8 cellular contexts compared by ENCODE assay signal in the genomic region with DNA sequence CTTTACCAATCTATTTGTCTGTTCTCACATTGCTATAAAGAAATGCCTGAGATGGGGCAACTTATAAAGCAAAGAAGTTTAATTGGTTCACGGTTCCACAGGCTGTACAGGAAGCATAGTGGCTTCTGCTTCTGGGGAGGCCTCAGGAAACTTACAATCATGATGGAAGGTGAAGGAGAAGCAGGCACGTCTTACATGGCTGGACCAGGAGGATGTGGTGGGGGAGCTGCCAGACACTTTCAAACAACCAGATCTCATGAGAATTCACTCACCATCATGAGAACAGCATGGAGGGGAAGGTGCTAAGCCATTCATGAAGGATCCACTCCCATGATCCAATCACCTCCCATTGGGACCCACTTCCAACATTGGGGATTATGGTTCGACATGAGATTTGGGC.
"Had no signal": no experiment of that assay in that cellular context is flagged by ENCODE, and none has a peak within 500 bp of the region (broad histone marks: within the 10 kb centered on the region; RNA-seq: fewer than 3 reads in every experiment).

No MANE protein-coding gene starts in this region.

- DNase-seq: H7, HFFc6, KG1 had no signal

- H3K27ac ChIP-seq: HL-60 had no signal

- H3K4me1 ChIP-seq: HAP-1 had no signal

- ATAC-seq: GM23338, HCT116, HepG2 had no signal

- H2AFZ ChIP-seq: GM23338 had no signal

- FAIRE-seq: HepG2 had no signal

- H3K4me3 ChIP-seq: GM23338, HAP-1 had no signal

- H3K4me2 ChIP-seq: GM23338 had no signal

- H3K36me3 ChIP-seq: HAP-1 had no signal
